In the genomic region with DNA sequence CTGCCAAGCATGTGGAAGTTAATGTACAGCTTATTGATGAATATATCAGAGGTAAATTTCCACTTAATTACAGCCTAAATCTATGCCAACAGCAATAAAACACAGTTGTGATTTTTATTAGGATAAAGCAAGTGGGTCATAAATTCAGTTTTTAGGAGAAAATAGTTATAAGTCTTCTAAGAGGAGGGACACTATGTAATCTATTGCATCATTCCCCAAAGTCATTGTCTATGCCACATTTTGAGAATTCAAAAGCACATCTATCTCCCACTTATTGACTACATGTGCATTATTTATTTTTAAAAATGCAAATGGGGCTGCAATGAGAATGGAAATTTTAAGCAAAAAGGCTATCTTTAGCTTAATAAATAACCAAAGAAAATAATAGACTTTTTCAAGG, we compare ENCODE assay signal across 7 cellular contexts.
"Had no signal": no experiment of that assay in that cellular context is flagged by ENCODE, and none has a peak within 500 bp of the region (broad histone marks: within the 10 kb centered on the region; RNA-seq: fewer than 3 reads in every experiment).

No MANE protein-coding gene starts in this region.

- H3K27ac ChIP-seq: ascending aorta, body of pancreas, coronary artery had no signal

- DNase-seq: activated naive CD4-positive, alpha-beta T cell; NCI-H1436 treated with DMSO at 0.1 percent for 48 hours; NCI-H187 had no signal

- H3K27me3 ChIP-seq: ascending aorta, body of pancreas, MG63 had no signal

- H3K4me3 ChIP-seq: ascending aorta, body of pancreas, coronary artery, MG63 had no signal

- H3K9me3 ChIP-seq: ascending aorta, body of pancreas, MG63 had no signal

- H3K36me3 ChIP-seq: ascending aorta, MG63 had no signal

- H3K4me1 ChIP-seq: ascending aorta had no signal
